2 cellular contexts compared by ENCODE assay signal in the genomic region with DNA sequence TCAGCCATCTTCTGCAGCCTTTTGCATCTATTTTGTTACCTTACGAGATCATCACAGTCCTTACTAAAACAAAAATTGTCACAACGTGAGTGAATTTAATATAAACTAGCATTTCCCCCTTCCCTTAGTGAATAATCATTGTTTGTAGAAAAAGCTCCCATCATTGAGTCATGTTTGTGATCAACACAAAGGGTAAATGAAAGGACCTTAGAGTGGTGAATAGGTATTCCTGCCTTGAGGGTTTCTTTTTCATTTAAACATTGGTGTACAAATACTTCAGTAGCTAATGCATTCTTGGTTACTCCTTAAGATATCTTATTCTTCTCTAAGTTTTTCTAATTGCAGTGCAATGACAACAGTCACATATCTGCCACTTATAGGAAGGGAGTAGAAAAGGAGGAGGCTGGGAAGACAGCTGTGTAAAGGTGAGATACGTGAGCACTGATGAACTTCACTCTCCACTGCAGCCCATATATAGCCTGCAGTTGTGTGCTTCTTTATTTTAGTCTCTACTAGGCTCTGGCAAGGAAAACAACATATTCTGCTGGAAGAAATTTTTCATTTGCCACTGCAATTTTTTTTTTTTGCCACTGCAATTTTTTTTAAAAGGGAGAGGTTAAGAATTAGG.
TF ChIP-seq lines count a peak whose summit lies in the region.

No MANE protein-coding gene starts in this region.

TF ChIP-seq in A549, 52 proteins besides CTCF, POLR2A, EP300 and RAD21:
- TF ChIP-seq, protein P1, sequence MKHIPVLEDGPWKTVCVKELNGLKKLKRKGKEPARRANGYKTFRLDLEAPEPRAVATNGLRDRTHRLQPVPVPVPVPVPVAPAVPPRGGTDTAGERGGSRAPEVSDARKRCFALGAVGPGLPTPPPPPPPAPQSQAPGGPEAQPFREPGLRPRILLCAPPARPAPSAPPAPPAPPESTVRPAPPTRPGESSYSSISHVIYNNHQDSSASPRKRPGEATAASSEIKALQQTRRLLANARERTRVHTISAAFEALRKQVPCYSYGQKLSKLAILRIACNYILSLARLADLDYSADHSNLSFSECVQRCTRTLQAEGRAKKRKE (CRISPR knock-in tag; IDR thresholded peaks at IDR 0.05; ENCODE audit: low read depth): no peak
- TF ChIP-seq FOSL2 (IDR thresholded peaks at IDR 0.05): no peak
- TF ChIP-seq FOSL2 (CRISPR knock-in tag; IDR thresholded peaks at IDR 0.05): no peak
- TF ChIP-seq KDM1A (IDR thresholded peaks at IDR 0.05; ENCODE audit: low read depth): no peak
- no peak for TF ChIP-seq GATA3 (IDR thresholded peaks at IDR 0.05; ENCODE audit: borderline replicate concordance)

TF ChIP-seq in H1, 55 proteins besides CTCF, POLR2A, EP300 and RAD21:
- TF ChIP-seq CHD2 (IDR thresholded peaks at IDR 0.05; ENCODE audit: low read length): no peak
- TF ChIP-seq BCL11A (IDR thresholded peaks at IDR 0.05; ENCODE audit: low read depth in 2 of 2, low read length in 2 of 2): no peak
- no peak for TF ChIP-seq BACH1 (IDR thresholded peaks at IDR 0.05; ENCODE audit: low read length)
